ENCODE assay signal across 5 cellular contexts in the genomic region with DNA sequence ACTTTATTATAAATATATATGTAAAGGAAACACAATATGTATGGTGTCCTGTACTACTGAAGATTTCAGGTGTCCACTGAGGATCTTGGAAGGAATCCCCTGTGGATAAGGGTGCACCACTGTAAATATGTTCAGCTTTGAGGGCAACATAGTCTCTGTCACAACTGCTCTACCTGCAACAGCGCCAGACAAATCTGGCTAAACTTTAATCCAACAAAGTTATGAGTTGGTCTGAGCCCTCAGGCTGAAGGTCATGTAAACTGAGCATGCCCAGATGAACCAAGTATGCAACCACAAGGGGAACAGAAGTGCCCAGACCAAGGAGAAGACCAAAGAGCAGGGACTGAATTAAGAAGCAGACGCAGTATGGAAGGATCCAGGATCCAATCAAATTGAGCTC.
DNase-seq lines count a peak whose midpoint lies in the region; ATAC-seq and TF ChIP-seq lines count a peak whose summit lies in the region.
"Not testable (repeated sequence)": the region's sequence is repeated elsewhere in the genome, so short reads cannot be mapped to it uniquely, and the experiment has no call there.

No MANE protein-coding gene starts in this region.

- not testable (repeated sequence) for H3K27me3 ChIP-seq in OCI-LY3 (ENCODE audit: low read depth, low read length); right lobe of liver

- H3K36me3 ChIP-seq in OCI-LY3 (replicated peaks; ENCODE audit: low read depth, low read length); right lobe of liver: not testable (repeated sequence)

- not testable (repeated sequence) for TF ChIP-seq POLR2A in right lobe of liver (IDR thresholded peaks at IDR 0.05)

- WGBS in right lobe of liver (ENCODE audit: insufficient coverage, low coverage, low lambda C conversion rate, missing lambda C conversion rate) = no CpG with 5 or more reads among the region's 2 CpGs

- intact Hi-C loops in right lobe of liver (cut with DNase I) = not testable (repeated sequence)

- H3K9ac ChIP-seq in OCI-LY3 (ENCODE audit: low read length) = not testable (repeated sequence)

- not testable (repeated sequence) for H4K20me1 ChIP-seq in OCI-LY3 (ENCODE audit: insufficient read depth, low read length)

- H2AFZ ChIP-seq in OCI-LY3 (ENCODE audit: low read depth, low read length) = not testable (repeated sequence)

- not testable (repeated sequence) for TF ChIP-seq CTCF in OCI-LY3 (IDR thresholded peaks at IDR 0.05; ENCODE audit: low read depth, low read length); right lobe of liver (IDR thresholded peaks at IDR 0.05)

- peak overlapping the region; percentile 52 for H3K27ac ChIP-seq in OCI-LY3 (ENCODE audit: low read length)
- not testable (repeated sequence) for H3K27ac ChIP-seq in right lobe of liver

- not testable (repeated sequence) for DNase-seq in left lobe of liver (ENCODE audit: low spot score); right lobe of liver

- H3K4me3 ChIP-seq in OCI-LY3 (ENCODE audit: low read length); right lobe of liver: not testable (repeated sequence)

- not testable (repeated sequence) for H3K79me2 ChIP-seq in OCI-LY3 (ENCODE audit: low read length)

- H3K4me1 ChIP-seq in OCI-LY3 (ENCODE audit: low read length); right lobe of liver: not testable (repeated sequence)

- not testable (repeated sequence) for H3K4me2 ChIP-seq in OCI-LY3 (ENCODE audit: low read length)

- ATAC-seq in GM21367 (IDR thresholded peaks at IDR 0.05; ENCODE audit: unreplicated experiment) (peak; percentile 3), HG02970 (IDR thresholded peaks at IDR 0.05; ENCODE audit: low FRiP score, unreplicated experiment) (peak; percentile 4), left lobe of liver (peak; percentile 61), right lobe of liver (peak in 3 of 4 donors; percentile 36 to 58 (median 52))

- not testable (repeated sequence) for H3K9me3 ChIP-seq in OCI-LY3 (ENCODE audit: insufficient read depth, low read length); right lobe of liver

Comparison
In these comparisons a context has a peak if more than half of its experiments do, and no peak if none do; other contexts are left out.
1. ATAC-seq: peak in every context shown above with its lines; median percentile 61 in left lobe of liver; 52 in right lobe of liver; 4 in HG02970; 3 in GM21367.